Comparison of ENCODE assay signal across 2 cellular contexts in genomic region chr5:17021363-17021932, GRCh38.
TF ChIP-seq lines count a peak whose summit lies in the region.

No MANE protein-coding gene starts in this region.

TF ChIP-seq in GM23338, 12 proteins besides CTCF, POLR2A, EP300 and RAD21:
- TF ChIP-seq POLR2AphosphoS5 (IDR thresholded peaks at IDR 0.05; ENCODE audit: low read depth): no peak
- TF ChIP-seq JUNB (IDR thresholded peaks at IDR 0.05; ENCODE audit: unreplicated experiment): no peak
- TF ChIP-seq EZH2phosphoT487 (IDR thresholded peaks at IDR 0.05; ENCODE audit: unreplicated experiment): no peak
- no peak for TF ChIP-seq ZNF331 (CRISPR knock-in tag; IDR thresholded peaks at IDR 0.05; ENCODE audit: low read depth)
- TF ChIP-seq EZH2 (IDR thresholded peaks at IDR 0.05; ENCODE audit: low read depth, unreplicated experiment): no peak
TF ChIP-seq in GM23338: peak in this region for 0.

TF ChIP-seq in GM12878, 131 proteins besides CTCF, POLR2A, EP300 and RAD21:
- no peak for TF ChIP-seq PBX3 (IDR thresholded peaks at IDR 0.05; ENCODE audit: insufficient replicate concordance, low read depth, low read length)
- TF ChIP-seq, protein P1, sequence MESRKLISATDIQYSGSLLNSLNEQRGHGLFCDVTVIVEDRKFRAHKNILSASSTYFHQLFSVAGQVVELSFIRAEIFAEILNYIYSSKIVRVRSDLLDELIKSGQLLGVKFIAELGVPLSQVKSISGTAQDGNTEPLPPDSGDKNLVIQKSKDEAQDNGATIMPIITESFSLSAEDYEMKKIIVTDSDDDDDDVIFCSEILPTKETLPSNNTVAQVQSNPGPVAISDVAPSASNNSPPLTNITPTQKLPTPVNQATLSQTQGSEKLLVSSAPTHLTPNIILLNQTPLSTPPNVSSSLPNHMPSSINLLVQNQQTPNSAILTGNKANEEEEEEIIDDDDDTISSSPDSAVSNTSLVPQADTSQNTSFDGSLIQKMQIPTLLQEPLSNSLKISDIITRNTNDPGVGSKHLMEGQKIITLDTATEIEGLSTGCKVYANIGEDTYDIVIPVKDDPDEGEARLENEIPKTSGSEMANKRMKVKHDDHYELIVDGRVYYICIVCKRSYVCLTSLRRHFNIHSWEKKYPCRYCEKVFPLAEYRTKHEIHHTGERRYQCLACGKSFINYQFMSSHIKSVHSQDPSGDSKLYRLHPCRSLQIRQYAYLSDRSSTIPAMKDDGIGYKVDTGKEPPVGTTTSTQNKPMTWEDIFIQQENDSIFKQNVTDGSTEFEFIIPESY (IDR thresholded peaks at IDR 0.05): no peak
- no peak for TF ChIP-seq ASH2L (IDR thresholded peaks at IDR 0.05; ENCODE audit: borderline replicate concordance, low read depth)
TF ChIP-seq in GM12878: peak in this region for 0.
